In genomic region chr3:127959873-127960272, GRCh38 we compare ENCODE assay signal across 8 cellular contexts. TPM values are rescaled to one million over a fixed set of nuclear protein-coding genes. Genes with fewer than 3 reads are reported as not detected.
DNase-seq lines count a peak whose midpoint lies in the region; ATAC-seq, FAIRE-seq and TF ChIP-seq lines count a peak whose summit lies in the region.

No MANE protein-coding gene starts in this region.

- H3K9me3 ChIP-seq in A549 (no peaks in the 10 kb centered on the region), GM23248 (ENCODE audit: low read depth) (no peaks in the 10 kb centered on the region), endothelial cell of umbilical vein (replicated peaks; ENCODE audit: control insufficient read depth, insufficient read depth, low read length) (no peaks in the 10 kb centered on the region)

- H3K9me3 Mint-ChIP-seq in osteocyte (ENCODE audit: unreplicated experiment), result no peaks in the 10 kb centered on the region

- H3K36me3 ChIP-seq in GM23248 (ENCODE audit: low read depth) (no peaks in the 10 kb centered on the region), endothelial cell of umbilical vein (ENCODE audit: control insufficient read depth in 2 of 2, extremely low read depth in 1 of 2, insufficient read depth in 2 of 2, low read length in 2 of 2) (no peaks in the 10 kb centered on the region)

- POLR2A ChIA-PET in A549 (lab: Yijun Ruan, JAX), result no interaction called here
- POLR2A ChIA-PET in endothelial cell of umbilical vein (lab: Charles Lee), result no interaction called here

- no TSS peak for BruUV-seq in endothelial cell of umbilical vein (replicated peaks; lab: Mats Ljungman, UMichigan)

- TF ChIP-seq RAD21 in A549 (conservative IDR thresholded peaks at IDR 0.05 in 1 of 2, IDR thresholded peaks at IDR 0.05 in 1 of 2), result peak; percentile 75 to 77

- no peak for TF ChIP-seq EP300 in A549 (IDR thresholded peaks at IDR 0.05)

- no peaks in the 10 kb centered on the region; the same call in 1 of the 2 replicates for H3K27me3 ChIP-seq in GM23248 (replicated peaks; ENCODE audit: insufficient read depth)
- peaks cover 0 to 11% of the 10 kb centered on the region in 2 experiments for H3K27me3 ChIP-seq in endothelial cell of umbilical vein (ENCODE audit: control insufficient read depth in 2 of 2, insufficient read depth in 2 of 2, low read length in 2 of 2)

- H3K4me2 ChIP-seq in A549 (peak overlapping the region; percentile 33; the same call in 2 of the 3 replicates), GM23248 (ENCODE audit: unreplicated experiment) (no peak overlapping the region), endothelial cell of umbilical vein (ENCODE audit: insufficient read depth, low read length) (no peak overlapping the region)

- TF ChIP-seq CTCF in A549 (IDR thresholded peaks at IDR 0.05) (peak; percentile 55), endothelial cell of umbilical vein (IDR thresholded peaks at IDR 0.05; ENCODE audit: extremely low read depth in 1 of 2, insufficient read depth in 1 of 2, low read depth in 1 of 2, low read length in 2 of 2) (peak in 1 of 2 donors; percentile 25), osteocyte (IDR thresholded peaks at IDR 0.05) (peak; percentile 74)

- DNase-seq in A549 (ENCODE audit: low read depth in 1 of 2, low spot score in 1 of 2) (peak; percentile 31 to 37), GM23248 (peak; percentile 23), NCI-H526 treated with DMSO at 0.1 percent for 48 hours (lab: John Stamatoyannopoulos, UW) (peak; percentile 24), endothelial cell of umbilical vein (ENCODE audit: low read depth, low spot score) (peak; percentile 31), osteocyte (ENCODE audit: extremely low spot score, unreplicated experiment) (no peak), GM19238 (ENCODE audit: insufficient read length, low spot score) (no peak)

- no peaks in the 10 kb centered on the region for H3K9me2 ChIP-seq in GM23248 (ENCODE audit: insufficient read depth)

- FAIRE-seq in A549 (lab: Jason Lieb, UNC), result no peak
- FAIRE-seq in endothelial cell of umbilical vein (lab: Jason Lieb, UNC), result no peak

- H3F3A ChIP-seq in GM23248 (ENCODE audit: insufficient read depth), result no peaks in the 10 kb centered on the region

- H2AFZ ChIP-seq in GM23248, result no peak overlapping the region
- H2AFZ ChIP-seq in endothelial cell of umbilical vein (ENCODE audit: low read depth, low read length), result no peak overlapping the region

- H3K9ac ChIP-seq in GM23248 (no peak overlapping the region), endothelial cell of umbilical vein (replicated peaks; ENCODE audit: extremely low read depth, insufficient read depth, low read length) (no peak overlapping the region)

- H3K79me2 ChIP-seq in GM23248 (ENCODE audit: insufficient read depth), result no peaks in the 10 kb centered on the region
- no peaks in the 10 kb centered on the region for H3K79me2 ChIP-seq in endothelial cell of umbilical vein (ENCODE audit: control insufficient read depth, insufficient read depth, low read length)

- dilution Hi-C loops in endothelial cell of umbilical vein (cut with MboI; ENCODE audit: extremely low pct_ligation_motif_present, low sequenced_read_pairs), result no loop called here

- peaks cover 8% of the 10 kb centered on the region for H3K4me1 Mint-ChIP-seq in osteocyte (ENCODE audit: unreplicated experiment)

- H3K4me1 ChIP-seq in A549 (peaks cover 30% of the 10 kb centered on the region), GM23248 (ENCODE audit: insufficient read depth) (no peaks in the 10 kb centered on the region), endothelial cell of umbilical vein (ENCODE audit: control insufficient read depth, extremely low read depth, insufficient read depth, low read length) (no peaks in the 10 kb centered on the region)

- ATAC-seq in A549, result peak; percentile 71 to 82; a peak in 4 of 6 replicates
- no peak for ATAC-seq in GM19452 (IDR thresholded peaks at IDR 0.05; ENCODE audit: unreplicated experiment)
- ATAC-seq in GM18502 (IDR thresholded peaks at IDR 0.05; ENCODE audit: poor library complexity, unreplicated experiment), result no peak

- intact Hi-C loops in endothelial cell of umbilical vein (cut with micrococcal nuclease), result loop anchor here (1.0 kb wide), 1 partner anchor 308 kb away; no protein-coding TSS in a partner anchor

- WGBS in A549 (ENCODE audit: missing lambda C conversion rate), result 44% methylated on average over 4 of the region's 4 CpGs
- 70 to 72% methylated on average over 4 of the region's 4 CpGs for WGBS in GM23248 (ENCODE audit: low coverage in 1 of 2, low lambda C conversion rate in 2 of 2, missing lambda C conversion rate in 2 of 2), 2 experiments

- TF ChIP-seq POLR2A in A549 (IDR thresholded peaks at IDR 0.05; ENCODE audit: low read length), result no peak
- TF ChIP-seq POLR2A in endothelial cell of umbilical vein (IDR thresholded peaks at IDR 0.05; ENCODE audit: low read depth, low read length), result no peak

- H4K20me1 ChIP-seq in GM23248 (ENCODE audit: insufficient read depth) (no peaks in the 10 kb centered on the region), endothelial cell of umbilical vein (replicated peaks; ENCODE audit: control insufficient read depth, extremely low read depth, insufficient read depth, low read length) (no peaks in the 10 kb centered on the region)

- in situ Hi-C loops in GM23248 (cut with MboI), result loop anchor here (10.0 kb wide), 1 partner anchor 295 kb away; no protein-coding TSS in a partner anchor

- no peak overlapping the region for H3K27ac Mint-ChIP-seq in osteocyte (ENCODE audit: unreplicated experiment)

- CTCF ChIA-PET in A549 (lab: Yijun Ruan, JAX), result interaction anchor here (0.7 to 7.8 kb wide), 33 partner anchors 9 to 385 kb away, joined by 3 to 111 read pairs (median 5); partner anchors contain the start of gene MGLL
- CTCF ChIA-PET in endothelial cell of umbilical vein (lab: Charles Lee), result interaction anchor here (1.0 to 4.0 kb wide), 12 partner anchors 8 to 385 kb away, joined by 3 to 41 read pairs (median 6); no protein-coding TSS in a partner anchor

- no peaks in the 10 kb centered on the region for H3K36me3 Mint-ChIP-seq in osteocyte (ENCODE audit: unreplicated experiment)

- no peak overlapping the region for H3K4me3 ChIP-seq in A549
- H3K4me3 ChIP-seq in GM23248, result no peak overlapping the region
- H3K4me3 ChIP-seq in endothelial cell of umbilical vein (replicated peaks in 1 of 3; ENCODE audit: insufficient read depth in 1 of 3, low read depth in 1 of 3, low read length in 3 of 3), result no peak overlapping the region

- H3K27ac ChIP-seq in A549, result peak overlapping the region; percentile 50 to 59; a peak in 4 of 6 replicates
- no peak overlapping the region for H3K27ac ChIP-seq in GM23248
- H3K27ac ChIP-seq in endothelial cell of umbilical vein (ENCODE audit: insufficient read depth, low read depth, low read length), result no peak overlapping the region

- no peaks in the 10 kb centered on the region for H3K27me3 Mint-ChIP-seq in osteocyte (ENCODE audit: unreplicated experiment)

- H3K4me3 Mint-ChIP-seq in osteocyte (ENCODE audit: unreplicated experiment), result no peak overlapping the region

- no peaks in the 10 kb centered on the region for H3K9me1 ChIP-seq in endothelial cell of umbilical vein (replicated peaks; ENCODE audit: control insufficient read depth, extremely low read depth, insufficient read depth, low read length)

TF ChIP-seq in A549, 52 proteins besides CTCF, POLR2A, EP300 and RAD21:
- no peak for TF ChIP-seq JUN (IDR thresholded peaks at IDR 0.05)
- peak; percentile 88 for TF ChIP-seq ESRRA (IDR thresholded peaks at IDR 0.05; ENCODE audit: borderline replicate concordance, low read length)
- no peak for TF ChIP-seq HOXA7 (CRISPR knock-in tag; IDR thresholded peaks at IDR 0.05)
- no peak for TF ChIP-seq MAZ (IDR thresholded peaks at IDR 0.05; ENCODE audit: borderline replicate concordance, low read depth, low read length)
- TF ChIP-seq SMC3 (IDR thresholded peaks at IDR 0.05), result peak; percentile 61

TF ChIP-seq in endothelial cell of umbilical vein, 7 proteins besides CTCF, POLR2A, EP300 and RAD21:
- TF ChIP-seq EZH2 (IDR thresholded peaks at IDR 0.05; ENCODE audit: borderline replicate concordance, low read depth, low read length, severe bottlenecking), result no peak
- no peak for TF ChIP-seq FOS (IDR thresholded peaks at IDR 0.05; ENCODE audit: borderline replicate concordance, insufficient read depth, low read length)
- TF ChIP-seq GATA2 (IDR thresholded peaks at IDR 0.05; ENCODE audit: insufficient read depth, insufficient read length, low read depth, low read length), result no peak
- no peak for TF ChIP-seq MYC (IDR thresholded peaks at IDR 0.05; ENCODE audit: low read depth, low read length)
- no peak for TF ChIP-seq JUN (IDR thresholded peaks at IDR 0.05; ENCODE audit: borderline replicate concordance, insufficient read depth, insufficient read length, low read depth)
- TF ChIP-seq POLR2AphosphoS5 (IDR thresholded peaks at IDR 0.05; ENCODE audit: insufficient read depth, low read depth, low read length), result no peak
- TF ChIP-seq, protein P1, sequence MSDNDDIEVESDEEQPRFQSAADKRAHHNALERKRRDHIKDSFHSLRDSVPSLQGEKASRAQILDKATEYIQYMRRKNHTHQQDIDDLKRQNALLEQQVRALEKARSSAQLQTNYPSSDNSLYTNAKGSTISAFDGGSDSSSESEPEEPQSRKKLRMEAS (IDR thresholded peaks at IDR 0.05; ENCODE audit: insufficient read depth, insufficient read length), result no peak
TF ChIP-seq in endothelial cell of umbilical vein: peak in this region for 0.

RNA-seq across cellular contexts. Expression of gene KBTBD12, which starts 44.8 kb away (rescaled TPM):
- polyA plus RNA-seq in A549 (2011; rRNA removed) (not detected in 2 replicates), A549 (2017; fragmentation: RNase III; extraction: RNeasy Plus Mini Kit Qiagen cat#74134 plus additional on column Dnase treatment) (not detected in 3 replicates), GM23248 (2016; fragmentation: Nextera tagmentation; extraction: Ambion mirVana) (not detected in 2 replicates), endothelial cell of umbilical vein (not detected in 2 replicates)
- polyA plus RNA-seq in A549 (2012; cell fraction: cytosol; rRNA removed), result not detected in 2 replicates
- not detected in 2 replicates for polyA plus RNA-seq in A549 (2012; cell fraction: nucleus; rRNA removed)
- not detected in 2 replicates for polyA minus RNA-seq in A549 (2011; rRNA and poly(A)+ RNA removed)
- not detected in 2 replicates for total RNA-seq in GM23248 (2014; rRNA removed; shearing (Covaris generic))
- total RNA-seq in endothelial cell of umbilical vein (not detected in 2 replicates), osteocyte (not detected in 2 replicates)
- not detected in 2 replicates for polyA plus RNA-seq in endothelial cell of umbilical vein (2011; cell fraction: cytosol; rRNA removed)
- not detected in 2 replicates for polyA plus RNA-seq in endothelial cell of umbilical vein (2011; cell fraction: nucleus; rRNA removed)
- polyA plus RNA-seq in endothelial cell of umbilical vein (2012), result not detected in 2 replicates
- polyA minus RNA-seq in endothelial cell of umbilical vein, result not detected in 2 replicates
- polyA minus RNA-seq in endothelial cell of umbilical vein (2011; cell fraction: cytosol; rRNA and poly(A)+ RNA removed), result not detected
- not detected in 2 replicates for polyA minus RNA-seq in endothelial cell of umbilical vein (2011; cell fraction: nucleus; rRNA and poly(A)+ RNA removed)

Comparison
In these comparisons a context has a peak if more than half of its experiments do, and no peak if none do; other contexts are left out.
1. ATAC-seq: peak in A549 (2 of 2); none in GM19452 (single experiment) and GM18502 (single experiment).
2. DNase-seq: peak in A549 (2 of 2), GM23248 (single experiment), NCI-H526 treated with DMSO at 0.1 percent for 48 hours (single experiment) and endothelial cell of umbilical vein (single experiment); none in osteocyte (single experiment) and GM19238 (single experiment).
3. H3K27ac ChIP-seq: peak in A549 (2 of 2); none in GM23248 (single experiment) and endothelial cell of umbilical vein (single experiment).